Comparison of ENCODE assay signal across 27 cellular contexts in genomic region chr10:110312206-110312605, GRCh38.
"Had no signal": no experiment of that assay in that cellular context is flagged by ENCODE, and none has a peak within 500 bp of the region (broad histone marks: within the 10 kb centered on the region; RNA-seq: fewer than 3 reads in every experiment).

No MANE protein-coding gene starts in this region.

- DNase-seq: activated CD4-positive, alpha-beta memory T cell treated with anti-CD3 and anti-CD28 coated beads for 36 hours; activated CD4-positive, alpha-beta T cell treated with anti-CD3 and anti-CD28 coated beads for 4 hours; activated CD8-positive, alpha-beta memory T cell treated with anti-CD3 and anti-CD28 coated beads, Interleukin-2, amount 50 U/mL, for 48 hours; activated gamma-delta T cell; activated naive CD4-positive, alpha-beta T cell treated with anti-CD3 and anti-CD28 coated beads, Interleukin-2, amount 10 ng/mL, durations not matched to agents 7 days and 5 days; activated naive CD8-positive, alpha-beta T cell treated with anti-CD3 and anti-CD28 coated beads, Interleukin-2, amount 10 ng/mL, durations not matched to agents 7 days and 5 days; activated T-cell treated with anti-CD3 and anti-CD28 coated beads, Interleukin-2, amount 50 U/mL, for 24 hours; brain microvascular endothelial cell; central memory CD4-positive, alpha-beta T cell; endodermal cell; gastrocnemius medialis; hippocampal formation; left colon; naive thymus-derived CD8-positive, alpha-beta T cell; right cardiac atrium; stimulated activated CD4-positive, alpha-beta T cell treated with anti-CD3 and anti-CD28 coated beads, Interleukin-15, amount 100 ng/mL, for 24 hours; stimulated activated CD4-positive, alpha-beta T cell treated with anti-CD3 and anti-CD28 coated beads, Interleukin-2, amount 100 ng/mL, for 24 hours; T-helper 9 cell; tibial artery had no signal

- H3K27me3 ChIP-seq: brain microvascular endothelial cell, gastrocnemius medialis, suprapubic skin had no signal

- H2AFZ ChIP-seq: parathyroid adenoma had no signal

- H3K9me3 ChIP-seq: gastrocnemius medialis, suprapubic skin, tibial artery had no signal

- H3K4me3 Mint-ChIP-seq: activated CD4-positive, alpha-beta memory T cell treated with anti-CD3 and anti-CD28 coated beads for 36 hours; activated naive CD4-positive, alpha-beta T cell treated with anti-CD3 and anti-CD28 coated beads, Interleukin-2, amount 10 ng/mL, durations not matched to agents 7 days and 5 days; activated naive CD8-positive, alpha-beta T cell treated with anti-CD3 and anti-CD28 coated beads, Interleukin-2, amount 10 ng/mL, durations not matched to agents 7 days and 5 days; activated T-cell treated with anti-CD3 and anti-CD28 coated beads, Interleukin-2, amount 50 U/mL, for 24 hours; endodermal cell; naive thymus-derived CD8-positive, alpha-beta T cell; neural crest cell; T-helper 1 cell treated with Interleukin-12 subunit alpha and Interleukin-12 subunit beta and Interleukin-4 antibody, amounts not matched to agents 30 μg/mL and 1 μg/mL, for 36 hours had no signal

- ATAC-seq: esophagus mucosa; gastrocnemius medialis; naive thymus-derived CD8-positive, alpha-beta T cell had no signal

- H3K27ac Mint-ChIP-seq: activated naive CD4-positive, alpha-beta T cell treated with anti-CD3 and anti-CD28 coated beads, Interleukin-2, amount 10 ng/mL, durations not matched to agents 7 days and 5 days; activated naive CD8-positive, alpha-beta T cell treated with anti-CD3 and anti-CD28 coated beads, Interleukin-2, amount 10 ng/mL, durations not matched to agents 7 days and 5 days; activated T-cell treated with anti-CD3 and anti-CD28 coated beads, Interleukin-2, amount 50 U/mL, for 24 hours; endodermal cell; naive thymus-derived CD8-positive, alpha-beta T cell; T-helper 1 cell treated with Interleukin-12 subunit alpha and Interleukin-12 subunit beta and Interleukin-4 antibody, amounts not matched to agents 30 μg/mL and 1 μg/mL, for 36 hours had no signal

- H3K4me3 ChIP-seq: gastrocnemius medialis, suprapubic skin, tibial artery had no signal

- H3K36me3 ChIP-seq: brain microvascular endothelial cell, gastrocnemius medialis, suprapubic skin, tibial artery had no signal

- H3K79me2 ChIP-seq: parathyroid adenoma had no signal

- H3K27me3 Mint-ChIP-seq: activated T-cell treated with anti-CD3 and anti-CD28 coated beads, Interleukin-2, amount 50 U/mL, for 24 hours had no signal

- FAIRE-seq: astrocyte, TTC549 had no signal

- H3K27ac ChIP-seq: brain microvascular endothelial cell, gastrocnemius medialis, parathyroid adenoma, suprapubic skin, tibial artery, VCaP had no signal

- H3K9ac ChIP-seq: parathyroid adenoma had no signal

- H3K36me3 Mint-ChIP-seq: activated CD4-positive, alpha-beta memory T cell treated with anti-CD3 and anti-CD28 coated beads for 36 hours; activated naive CD4-positive, alpha-beta T cell treated with anti-CD3 and anti-CD28 coated beads, Interleukin-2, amount 10 ng/mL, durations not matched to agents 7 days and 5 days; activated naive CD8-positive, alpha-beta T cell treated with anti-CD3 and anti-CD28 coated beads, Interleukin-2, amount 10 ng/mL, durations not matched to agents 7 days and 5 days; naive thymus-derived CD8-positive, alpha-beta T cell had no signal

- H3K9me3 Mint-ChIP-seq: activated CD4-positive, alpha-beta memory T cell treated with anti-CD3 and anti-CD28 coated beads for 36 hours; activated naive CD4-positive, alpha-beta T cell treated with anti-CD3 and anti-CD28 coated beads, Interleukin-2, amount 10 ng/mL, durations not matched to agents 7 days and 5 days; activated naive CD8-positive, alpha-beta T cell treated with anti-CD3 and anti-CD28 coated beads, Interleukin-2, amount 10 ng/mL, durations not matched to agents 7 days and 5 days; activated T-cell treated with anti-CD3 and anti-CD28 coated beads, Interleukin-2, amount 50 U/mL, for 24 hours; endodermal cell; naive thymus-derived CD8-positive, alpha-beta T cell; neural crest cell; T-helper 1 cell treated with Interleukin-12 subunit alpha and Interleukin-12 subunit beta and Interleukin-4 antibody, amounts not matched to agents 30 μg/mL and 1 μg/mL, for 36 hours had no signal

- H3K4me1 ChIP-seq: gastrocnemius medialis, parathyroid adenoma, tibial artery had no signal
